In the genomic region with DNA sequence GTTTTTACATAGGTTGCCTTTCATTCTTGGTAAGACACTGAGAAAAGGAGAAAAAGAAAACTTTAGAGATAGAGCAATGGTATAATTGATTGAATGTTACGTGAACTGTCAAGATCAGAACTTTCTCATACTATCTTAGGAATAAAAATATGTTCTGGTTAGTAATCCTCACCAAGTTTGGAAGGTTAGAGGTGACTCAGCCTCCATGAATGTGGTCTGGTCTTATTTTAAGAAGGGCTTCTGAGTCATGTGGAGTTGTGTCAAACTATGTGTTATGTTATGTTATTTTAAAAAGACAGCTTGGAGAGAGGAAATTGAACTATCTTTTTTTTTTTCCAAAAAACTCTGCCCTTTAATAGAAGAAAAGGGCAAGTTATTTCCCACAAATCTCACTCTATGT, we compare ENCODE assay signal across 8 cellular contexts.
DNase-seq lines count a peak whose midpoint lies in the region; ATAC-seq and TF ChIP-seq lines count a peak whose summit lies in the region.

No MANE protein-coding gene starts in this region.

- H3K27ac Mint-ChIP-seq in activated naive CD8-positive, alpha-beta T cell, result peak overlapping the region; percentile 18
- H3K27ac Mint-ChIP-seq in activated naive CD8-positive, alpha-beta T cell treated with anti-CD3 and anti-CD28 coated beads for 36 hours, result no peak overlapping the region
- H3K27ac Mint-ChIP-seq in immature natural killer cell, result no peak overlapping the region

- in situ Hi-C loops in astrocyte of the cerebellum (cut with HindIII; ENCODE audit: low sequenced_read_pairs), result loop anchor here (5.0 to 25.0 kb wide), 2 partner anchors 431 to 524 kb away; no protein-coding TSS in a partner anchor

- ATAC-seq in upper lobe of right lung (peak; percentile 45), sciatic nerve (no peak), GM18909 (IDR thresholded peaks at IDR 0.05; ENCODE audit: poor library complexity, unreplicated experiment) (no peak)

- H3K9me3 Mint-ChIP-seq in activated naive CD8-positive, alpha-beta T cell (ENCODE audit: low read depth), result no peaks in the 10 kb centered on the region
- no peaks in the 10 kb centered on the region for H3K9me3 Mint-ChIP-seq in activated naive CD8-positive, alpha-beta T cell treated with anti-CD3 and anti-CD28 coated beads for 36 hours
- H3K9me3 Mint-ChIP-seq in immature natural killer cell, result no peaks in the 10 kb centered on the region

- H3K36me3 ChIP-seq in kidney epithelial cell (ENCODE audit: control insufficient read depth, insufficient read depth, low read length) (no peaks in the 10 kb centered on the region), upper lobe of right lung (no peaks in the 10 kb centered on the region)

- H3K4me3 Mint-ChIP-seq in activated naive CD8-positive, alpha-beta T cell, result peak overlapping the region; percentile 1
- H3K4me3 Mint-ChIP-seq in activated naive CD8-positive, alpha-beta T cell treated with anti-CD3 and anti-CD28 coated beads for 36 hours, result no peak overlapping the region
- H3K4me3 Mint-ChIP-seq in immature natural killer cell, result no peak overlapping the region

- DNase-seq in activated naive CD8-positive, alpha-beta T cell treated with anti-CD3 and anti-CD28 coated beads for 36 hours, result no peak
- DNase-seq in astrocyte of the cerebellum (ENCODE audit: low read depth) (peak; percentile 99), kidney epithelial cell (ENCODE audit: low read depth) (peak; percentile 96), upper lobe of right lung (no peak), sciatic nerve (ENCODE audit: low spot score) (no peak), immature natural killer cell (no peak)

- H3K27me3 ChIP-seq in kidney epithelial cell (ENCODE audit: control insufficient read depth, insufficient read depth, low read length) (no peaks in the 10 kb centered on the region), upper lobe of right lung (no peaks in the 10 kb centered on the region)

- no peaks in the 10 kb centered on the region for H3K36me3 Mint-ChIP-seq in activated naive CD8-positive, alpha-beta T cell
- H3K36me3 Mint-ChIP-seq in activated naive CD8-positive, alpha-beta T cell treated with anti-CD3 and anti-CD28 coated beads for 36 hours, result no peaks in the 10 kb centered on the region
- H3K36me3 Mint-ChIP-seq in immature natural killer cell, result peaks cover 0 to 4% (median 0%) of the 10 kb centered on the region in 3 donors

- H3K9me3 ChIP-seq in upper lobe of right lung, result no peaks in the 10 kb centered on the region

- peaks cover 9% of the 10 kb centered on the region for H3K4me1 ChIP-seq in upper lobe of right lung

- intact Hi-C loops in upper lobe of right lung (cut with DNase I), result no loop called here
- intact Hi-C loops in sciatic nerve (cut with DNase I), result no loop called here

- peak overlapping the region; percentile 83 for H3K27ac ChIP-seq in upper lobe of right lung

- peaks cover 2% of the 10 kb centered on the region for H3K27me3 Mint-ChIP-seq in activated naive CD8-positive, alpha-beta T cell
- no peaks in the 10 kb centered on the region for H3K27me3 Mint-ChIP-seq in activated naive CD8-positive, alpha-beta T cell treated with anti-CD3 and anti-CD28 coated beads for 36 hours
- peaks cover 0 to 6% (median 1%) of the 10 kb centered on the region in 3 donors for H3K27me3 Mint-ChIP-seq in immature natural killer cell (ENCODE audit: low read depth in 3 of 3)

- peaks cover 38% of the 10 kb centered on the region for H3K4me1 Mint-ChIP-seq in activated naive CD8-positive, alpha-beta T cell (ENCODE audit: low read depth)
- H3K4me1 Mint-ChIP-seq in activated naive CD8-positive, alpha-beta T cell treated with anti-CD3 and anti-CD28 coated beads for 36 hours, result peaks cover 31% of the 10 kb centered on the region
- peaks cover 3 to 5% of the 10 kb centered on the region in 2 donors for H3K4me1 Mint-ChIP-seq in immature natural killer cell

- no peak for TF ChIP-seq CTCF in astrocyte of the cerebellum (IDR thresholded peaks at IDR 0.05; ENCODE audit: low read depth, low read length, missing control alignments)
- no peak for TF ChIP-seq CTCF in kidney epithelial cell (IDR thresholded peaks at IDR 0.05; ENCODE audit: insufficient read depth, low read length, poor library complexity, severe bottlenecking)
- TF ChIP-seq CTCF in upper lobe of right lung (IDR thresholded peaks at IDR 0.05), result no peak

- H3K4me3 ChIP-seq in astrocyte of the cerebellum (ENCODE audit: low read depth, low read length) (no peak overlapping the region), kidney epithelial cell (ENCODE audit: low read depth, low read length) (no peak overlapping the region), upper lobe of right lung (peak overlapping the region; percentile 14)

Comparison
In these comparisons a context has a peak if more than half of its experiments do, and no peak if none do; other contexts are left out.
1. DNase-seq: peak in astrocyte of the cerebellum (single experiment) and kidney epithelial cell (single experiment); none in activated naive CD8-positive, alpha-beta T cell treated with anti-CD3 and anti-CD28 coated beads for 36 hours (single experiment), upper lobe of right lung (single experiment), sciatic nerve (single experiment) and immature natural killer cell (0 of 3).